ENCODE assay signal across 8 cellular contexts in genomic region chr13:41058229-41059070, GRCh38. TPM values are rescaled to one million over a fixed set of nuclear protein-coding genes. Genes with fewer than 3 reads are reported as not detected.
DNase-seq lines count a peak whose midpoint lies in the region; ATAC-seq, FAIRE-seq and TF ChIP-seq lines count a peak whose summit lies in the region.

No MANE protein-coding gene starts in this region.

- H3K9ac ChIP-seq in SK-N-MC (ENCODE audit: insufficient read length): peak overlapping the region; percentile 85

- no peak for TF ChIP-seq CTCF in fibroblast of mammary gland (conservative IDR thresholded peaks at IDR 0.05; ENCODE audit: control insufficient read depth, insufficient read depth, low read depth, low read length)
- TF ChIP-seq CTCF in D721Med (IDR thresholded peaks at IDR 0.05; ENCODE audit: insufficient read depth, missing control alignments): no peak

- H3K4me3 ChIP-seq in SK-N-MC (peak overlapping the region; percentile 87), fibroblast of mammary gland (ENCODE audit: control insufficient read depth, low read depth, low read length) (peak overlapping the region; percentile 88)

- ATAC-seq in GM19455 (IDR thresholded peaks at IDR 0.05; ENCODE audit: unreplicated experiment): no peak

- peak overlapping the region; percentile 99 for H3K27ac ChIP-seq in SK-N-MC

- FAIRE-seq in D721Med (lab: Jason Lieb, UNC): no peak

- H3K36me3 ChIP-seq in SK-N-MC (ENCODE audit: insufficient read depth, low read length): no peaks in the 10 kb centered on the region

- peak; percentile 6 for DNase-seq in GM03348 (ENCODE audit: low spot score)
- no peak for DNase-seq in SK-N-MC (ENCODE audit: low read depth, low spot score)
- DNase-seq in fibroblast of mammary gland (ENCODE audit: low read depth): no peak
- DNase-seq in renal cortical epithelial cell (ENCODE audit: low read depth): peak; percentile 36
- DNase-seq in NCI-H2196 treated with DMSO at 0.1 percent for 48 hours (lab: John Stamatoyannopoulos, UW; ENCODE audit: unreplicated experiment): no peak
- no peak for DNase-seq in D721Med (ENCODE audit: insufficient read length, low spot score)
- no peak for DNase-seq in SHP77 (lab: John Stamatoyannopoulos, UW)

- H3K9me3 ChIP-seq in SK-N-MC (ENCODE audit: low read depth, low read length): no peaks in the 10 kb centered on the region

RNA-seq across cellular contexts. Expression of gene WBP4, which starts 2.9 kb away (rescaled TPM):
- total RNA-seq in renal cortical epithelial cell: 16.4 and 17.4 TPM in 2 replicates

RNA-seq across cellular contexts. Expression of gene ELF1, which starts 39.3 kb away (rescaled TPM):
- 75.2 and 122 TPM in 2 replicates for total RNA-seq in renal cortical epithelial cell

Comparison
In these comparisons a context has a peak if more than half of its experiments do, and no peak if none do; other contexts are left out.
1. DNase-seq: peak in GM03348 (single experiment) and renal cortical epithelial cell (single experiment); none in SK-N-MC (single experiment), fibroblast of mammary gland (single experiment), NCI-H2196 treated with DMSO at 0.1 percent for 48 hours (single experiment), D721Med (single experiment) and SHP77 (0 of 2).